In the genomic region with DNA sequence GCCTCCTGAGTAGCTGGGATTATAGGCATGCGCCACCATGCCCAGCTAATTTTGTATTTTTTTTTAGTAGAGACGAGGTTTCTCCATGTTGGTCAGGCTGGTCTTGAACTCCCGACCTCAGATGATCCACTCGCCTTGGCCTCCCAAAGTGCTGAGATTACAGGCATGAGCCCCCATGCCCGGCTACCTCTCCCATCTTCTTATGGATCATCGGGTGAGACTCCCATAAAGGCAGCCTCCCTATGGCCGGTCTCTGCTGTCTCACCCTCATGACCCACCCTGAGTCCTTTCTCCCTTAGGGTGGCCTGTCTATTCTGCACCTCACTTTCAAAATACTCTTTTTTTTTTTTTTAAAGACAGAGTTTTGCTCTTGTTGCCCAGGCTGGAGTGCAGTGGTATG, we compare ENCODE assay signal across 11 cellular contexts. TPM values are rescaled to one million over a fixed set of nuclear protein-coding genes. Genes with fewer than 3 reads are reported as not detected.
"Had no signal": no experiment of that assay in that cellular context is flagged by ENCODE, and none has a peak within 500 bp of the region (broad histone marks: within the 10 kb centered on the region; RNA-seq: fewer than 3 reads in every experiment).

No MANE protein-coding gene starts in this region.

RNA-seq across cellular contexts. Expression of gene RTP5, which starts 38.3 kb away (rescaled TPM):
- total RNA-seq: heart left ventricle, left colon, lower lobe of right lung, mammary epithelial cell, mesothelial cell of epicardium, psoas muscle, tibial nerve had no signal
- polyA plus RNA-seq: heart left ventricle, immature natural killer cell, mammary epithelial cell, ovary had no signal

RNA-seq across cellular contexts. Expression of gene PDCD1, which starts 49.1 kb away (rescaled TPM):
- total RNA-seq: mammary epithelial cell, mesothelial cell of epicardium, occipital lobe, temporal lobe had no signal
- polyA plus RNA-seq: mammary epithelial cell had no signal
